ENCODE assay signal across 8 cellular contexts in genomic region chr11:121291896-121292502, GRCh38. TPM values are rescaled to one million over a fixed set of nuclear protein-coding genes. Genes with fewer than 3 reads are reported as not detected.
DNase-seq lines count a peak whose midpoint lies in the region; ATAC-seq, FAIRE-seq and TF ChIP-seq lines count a peak whose summit lies in the region.

No MANE protein-coding gene starts in this region.

- H3K9me3 ChIP-seq in esophagus squamous epithelium, result no peaks in the 10 kb centered on the region

- peaks cover 4 to 40% (median 6%) of the 10 kb centered on the region in 3 donors for H3K4me1 ChIP-seq in esophagus squamous epithelium

- peak; percentile 82 for DNase-seq in DMS79 treated with DMSO at 0.1 percent for 48 hours (lab: John Stamatoyannopoulos, UW)
- peak; percentile 23 for DNase-seq in SKM-1 (lab: John Stamatoyannopoulos, UW; ENCODE audit: unreplicated experiment)
- DNase-seq in esophagus squamous epithelium (lab: John Stamatoyannopoulos, UW), result no peak
- peak; percentile 6 for DNase-seq in nephron progenitor cell
- DNase-seq in activated gamma-delta T cell (lab: John Stamatoyannopoulos, UW), result no peak
- DNase-seq in RCC 7860 (ENCODE audit: low spot score), result no peak

- no peak for FAIRE-seq in RCC 7860 (lab: Jason Lieb, UNC)

- WGBS in esophagus squamous epithelium, 2 donors, result 0 to 2% methylated on average over 13 to 19 of the region's 19 CpGs

- H3K4me3 ChIP-seq in esophagus squamous epithelium, result peak overlapping the region; percentile 65 to 92 (median 86)

- peak; percentile 22 for ATAC-seq in GM21367 (IDR thresholded peaks at IDR 0.05; ENCODE audit: unreplicated experiment)
- ATAC-seq in HG03575 (IDR thresholded peaks at IDR 0.05; ENCODE audit: extremely low read depth, insufficient number of reproducible peaks, low FRiP score, unreplicated experiment), result peak; percentile 20

- H3K27ac ChIP-seq in esophagus squamous epithelium, result peak overlapping the region; percentile 89 to 95 (median 94)

- peak overlapping the region; percentile 95 for H3K4me3 Mint-ChIP-seq in nephron progenitor cell

- TF ChIP-seq POLR2A in esophagus squamous epithelium (IDR thresholded peaks at IDR 0.05), result no peak

- H3K36me3 Mint-ChIP-seq in nephron progenitor cell (ENCODE audit: low read depth), result peaks cover 21% of the 10 kb centered on the region

- H3K4me1 Mint-ChIP-seq in nephron progenitor cell, result peaks cover 59% of the 10 kb centered on the region

- H3K27ac Mint-ChIP-seq in nephron progenitor cell, result peak overlapping the region; percentile 93

- no peaks in the 10 kb centered on the region for H3K27me3 ChIP-seq in esophagus squamous epithelium

- peaks cover 7% of the 10 kb centered on the region for H3K27me3 Mint-ChIP-seq in nephron progenitor cell (ENCODE audit: low read depth, poor library complexity)

- peaks cover 0 to 13% (median 0%) of the 10 kb centered on the region in 3 donors for H3K36me3 ChIP-seq in esophagus squamous epithelium

- intact Hi-C loops in esophagus squamous epithelium (cut with DNase I), result no loop called here

- peaks cover 4% of the 10 kb centered on the region for H3K9me3 Mint-ChIP-seq in nephron progenitor cell

- TF ChIP-seq CTCF in esophagus squamous epithelium (IDR thresholded peaks at IDR 0.05) (no peak), nephron progenitor cell (IDR thresholded peaks at IDR 0.05) (no peak)

RNA-seq across cellular contexts. Expression of gene SC5D, which starts 0.6 kb away (rescaled TPM):
- total RNA-seq in esophagus squamous epithelium, result 10 to 100 TPM; 43.6 to 75.8 (median 56.8) TPM

Comparison
In these comparisons a context has a peak if more than half of its experiments do, and no peak if none do; other contexts are left out.
1. DNase-seq: peak in DMS79 treated with DMSO at 0.1 percent for 48 hours (single experiment), SKM-1 (single experiment) and nephron progenitor cell (single experiment); none in esophagus squamous epithelium (single experiment), activated gamma-delta T cell (single experiment) and RCC 7860 (single experiment).